ENCODE assay signal across 11 cellular contexts in the genomic region with DNA sequence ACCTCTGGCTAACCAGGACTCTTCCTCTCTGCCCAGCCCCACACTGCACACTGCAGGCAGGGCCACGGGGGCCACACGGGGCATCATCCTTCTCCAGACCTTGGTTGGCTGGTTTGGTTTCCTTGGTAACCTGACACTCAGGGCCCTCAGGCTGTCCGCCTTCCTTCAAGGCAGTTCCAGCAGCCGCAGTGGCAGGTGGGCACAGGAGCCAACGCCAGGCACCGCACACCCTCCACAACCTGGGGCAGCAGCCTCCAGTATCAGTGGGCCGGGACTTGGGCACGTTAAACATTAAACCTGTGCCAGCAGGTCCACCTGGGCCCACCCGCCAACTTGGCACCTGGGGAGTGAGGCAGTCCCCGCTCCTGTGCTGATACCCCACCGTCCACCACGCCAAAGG. TPM values are rescaled to one million over a fixed set of nuclear protein-coding genes. Genes with fewer than 3 reads are reported as not detected.
DNase-seq lines count a peak whose midpoint lies in the region; ATAC-seq and TF ChIP-seq lines count a peak whose summit lies in the region.
"Had no signal": no experiment of that assay in that cellular context is flagged by ENCODE, and none has a peak within 500 bp of the region (broad histone marks: within the 10 kb centered on the region; RNA-seq: fewer than 3 reads in every experiment).

No MANE protein-coding gene starts in this region.

- H2AFZ ChIP-seq in PC-9 (no peak overlapping the region), fibroblast of lung (ENCODE audit: low read length) (no peak overlapping the region)

- H3K36me3 ChIP-seq in PC-9 (ENCODE audit: low read depth), result no peaks in the 10 kb centered on the region
- H3K36me3 ChIP-seq in fibroblast of lung (ENCODE audit: control insufficient read depth, insufficient read depth, low read length), result peaks cover 9% of the 10 kb centered on the region

- H4K20me1 ChIP-seq in PC-9 (ENCODE audit: insufficient read depth) (peaks cover 33% of the 10 kb centered on the region), fibroblast of lung (ENCODE audit: control insufficient read depth, extremely low read depth, insufficient read depth, low read length) (no peaks in the 10 kb centered on the region)

- CTCF ChIA-PET in PC-9 (lab: Charles Lee), result no interaction called here

- peak; percentile 52 for DNase-seq in DMS 273 (lab: John Stamatoyannopoulos, UW; ENCODE audit: unreplicated experiment)
- DNase-seq in DMS 273 treated with DMSO at 0.1 percent for 48 hours (lab: John Stamatoyannopoulos, UW), result no peak
- DNase-seq in PC-9, result no peak
- no peak for DNase-seq in fibroblast of lung (ENCODE audit: low read depth in 2 of 2)
- DNase-seq in germinal center (ENCODE audit: low spot score), result no peak
- no peak for DNase-seq in HPDE6-E6E7 (ENCODE audit: extremely low spot score)
- DNase-seq: activated B cell treated with CpG ODN at 0.5 μM for 24 hours; stimulated activated CD4-positive, alpha-beta T cell treated with anti-CD3 and anti-CD28 coated beads, Interleukin-2, amount 100 ng/mL, for 24 hours; stimulated activated naive CD8-positive, alpha-beta T cell treated with anti-CD3 and anti-CD28 coated beads, Interleukin-15, Interleukin-2, amounts not matched to agents 100 U/mL and 50 U/mL, for 24 hours had no signal

- H3K4me2 ChIP-seq in PC-9 (peak overlapping the region; percentile 98), fibroblast of lung (ENCODE audit: extremely low read depth, insufficient read depth, low read length) (peak overlapping the region; percentile 97)

- TSS peak; percentile 11 for BruUV-seq in PC-9 (replicated peaks; lab: Mats Ljungman, UMichigan)

- ATAC-seq in HG02571 (IDR thresholded peaks at IDR 0.05; ENCODE audit: unreplicated experiment), result no peak
- ATAC-seq: stimulated activated naive CD8-positive, alpha-beta T cell treated with anti-CD3 and anti-CD28 coated beads, Interleukin-15, Interleukin-2, amounts not matched to agents 100 U/mL and 50 U/mL, for 24 hours had no signal

- peaks cover 15% of the 10 kb centered on the region for H3K4me1 ChIP-seq in PC-9 (replicated peaks; ENCODE audit: insufficient read depth)
- peaks cover 6% of the 10 kb centered on the region for H3K4me1 ChIP-seq in fibroblast of lung (ENCODE audit: control insufficient read depth, extremely low read depth, insufficient read depth, low read length)

- H3K79me2 ChIP-seq in PC-9 (ENCODE audit: low read depth) (peaks cover 21% of the 10 kb centered on the region), fibroblast of lung (ENCODE audit: control insufficient read depth, insufficient read depth, low read length) (peaks cover 18% of the 10 kb centered on the region)

- H3K9me2 ChIP-seq in PC-9 (ENCODE audit: insufficient read depth), result no peaks in the 10 kb centered on the region

- H3K27ac ChIP-seq in PC-9 (no peak overlapping the region), fibroblast of lung (ENCODE audit: insufficient read depth, low read length) (no peak overlapping the region), skin epidermis (peak overlapping the region in 11 of 21 experiments; percentile 15 to 71 (median 47))

- TF ChIP-seq CTCF in PC-9 (conservative IDR thresholded peaks at IDR 0.05) (no peak), fibroblast of lung (conservative IDR thresholded peaks at IDR 0.05 in 1 of 2, IDR thresholded peaks at IDR 0.05 in 1 of 2; ENCODE audit: low read depth in 1 of 2, low read length in 2 of 2) (no peak)

- no peaks in the 10 kb centered on the region for H3K27me3 ChIP-seq in PC-9 (ENCODE audit: insufficient read depth, low read depth)
- no peaks in the 10 kb centered on the region for H3K27me3 ChIP-seq in fibroblast of lung (ENCODE audit: control insufficient read depth, insufficient read depth, low read length)

- intact Hi-C loops in PC-9 (cut with micrococcal nuclease; ENCODE audit: unreplicated experiment), result no loop called here

- POLR2A ChIA-PET in PC-9 (lab: Charles Lee; ENCODE audit: unreplicated experiment), result no interaction called here

- H3K4me3 ChIP-seq in PC-9 (peak overlapping the region; percentile 92; the same call in 1 of the 2 replicates), fibroblast of lung (replicated peaks in 1 of 4; ENCODE audit: control extremely low read depth in 1 of 4, insufficient read depth in 1 of 4, low read depth in 3 of 4, low read length in 4 of 4) (peak overlapping the region in 1 of 4 experiments; percentile 72), skin epidermis (peak overlapping the region in 1 of 7 experiments; percentile 5)

- no peak overlapping the region for H3K9ac ChIP-seq in fibroblast of lung (ENCODE audit: insufficient read depth, low read length)

- H3F3A ChIP-seq in PC-9 (ENCODE audit: insufficient read depth, low read depth), result peaks cover 14% of the 10 kb centered on the region; the same call in 1 of the 2 replicates

- H3K9me3 ChIP-seq in PC-9 (ENCODE audit: insufficient read depth, low read depth), result no peaks in the 10 kb centered on the region
- no peaks in the 10 kb centered on the region for H3K9me3 ChIP-seq in fibroblast of lung (ENCODE audit: control insufficient read depth, insufficient read depth, low read depth, low read length)

RNA-seq across cellular contexts. Expression of gene NPDC1, which starts 1.9 kb away (rescaled TPM):
- 89.8 and 137 TPM in 2 replicates for total RNA-seq in PC-9 (2021)
- total RNA-seq in fibroblast of lung, result 10.5 and 15.7 TPM in 2 replicates
- 9.0 and 12.1 TPM in 2 replicates for polyA plus RNA-seq in fibroblast of lung
- 31.5 and 54.9 TPM in 2 replicates for polyA plus RNA-seq in fibroblast of lung (2012)
- 8.6 and 9.9 TPM in 2 replicates for polyA minus RNA-seq in fibroblast of lung (ENCODE audit: low replicate concordance)

RNA-seq across cellular contexts. Expression of gene ENTPD2, which starts 9.8 kb away (rescaled TPM):
- 9.0 and 14.1 TPM in 2 replicates for total RNA-seq in PC-9 (2021)
- under 0.01 TPM in 2 replicates for total RNA-seq in fibroblast of lung
- not detected in 2 replicates for polyA plus RNA-seq in fibroblast of lung
- polyA plus RNA-seq in fibroblast of lung (2012), result 0.12 TPM in 1 of 2 replicates, not detected in the other
- polyA minus RNA-seq in fibroblast of lung (ENCODE audit: low replicate concordance), result not detected in 2 replicates
- total RNA-seq: activated B cell treated with CpG ODN at 0.5 μM for 24 hours had no signal

RNA-seq across cellular contexts. Expression of gene FUT7, which starts 12.2 kb away (rescaled TPM):
- total RNA-seq in PC-9 (2021) (not detected in 2 replicates), fibroblast of lung (not detected in 2 replicates)
- polyA plus RNA-seq in fibroblast of lung, result not detected in 2 replicates
- not detected in 2 replicates for polyA plus RNA-seq in fibroblast of lung (2012)
- polyA minus RNA-seq in fibroblast of lung (ENCODE audit: low replicate concordance), result not detected in 2 replicates

RNA-seq across cellular contexts. Expression of gene ABCA2, which starts 16.0 kb away (rescaled TPM):
- total RNA-seq in PC-9 (2021) (79.2 and 115 TPM in 2 replicates), fibroblast of lung (13.9 and 21.8 TPM in 2 replicates)
- 8.5 and 13.4 TPM in 2 replicates for polyA plus RNA-seq in fibroblast of lung
- polyA plus RNA-seq in fibroblast of lung (2012), result 14.8 and 21.5 TPM in 2 replicates
- polyA minus RNA-seq in fibroblast of lung (ENCODE audit: low replicate concordance), result 43.7 and 105 TPM in 2 replicates

RNA-seq across cellular contexts. Expression of gene SAPCD2, which starts 26.3 kb away (rescaled TPM):
- total RNA-seq in PC-9 (2021) (46.9 and 50.3 TPM in 2 replicates), fibroblast of lung (0.26 and 2.8 TPM in 2 replicates)
- 0.85 and 2.7 TPM in 2 replicates for polyA plus RNA-seq in fibroblast of lung
- polyA plus RNA-seq in fibroblast of lung (2012), result 1.6 and 6.4 TPM in 2 replicates
- 1.0 and 2.9 TPM in 2 replicates for polyA minus RNA-seq in fibroblast of lung (ENCODE audit: low replicate concordance)

Comparison
In these comparisons a context has a peak if more than half of its experiments do, and no peak if none do; other contexts are left out.
1. H3K27ac ChIP-seq: peak in skin epidermis (11 of 21); none in PC-9 (single experiment) and fibroblast of lung (single experiment).
2. RNA of gene ENTPD2, which starts 9.8 kb away (total RNA-seq): 9.0 to 14.1 TPM in PC-9; under 0.01 TPM in fibroblast of lung; every median in the first group is over 10 times any median in the second.